ENCODE assay signal across 8 cellular contexts in the genomic region with DNA sequence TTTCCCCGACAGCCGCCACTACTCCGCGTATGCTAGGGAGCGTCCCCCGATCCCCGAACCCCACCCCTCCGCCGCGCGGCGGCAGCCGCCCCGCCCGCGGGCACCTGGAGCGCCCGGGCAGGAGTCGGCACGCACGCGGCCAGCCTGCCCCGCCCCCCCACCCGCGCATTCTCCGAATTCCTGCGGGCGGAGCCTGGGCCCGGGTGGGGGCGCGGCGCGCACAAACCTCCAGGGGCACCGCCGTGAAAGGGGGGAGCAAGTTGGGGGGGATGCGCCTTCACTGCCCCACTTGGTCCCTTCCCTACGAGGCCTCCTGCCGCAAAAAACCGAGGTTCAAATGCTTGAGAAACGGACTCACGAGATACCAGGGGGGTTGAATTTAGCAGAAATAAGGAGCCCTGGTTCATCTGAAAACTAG. TPM values are rescaled to one million over a fixed set of nuclear protein-coding genes. Genes with fewer than 3 reads are reported as not detected.
A peak's percentile ranks its signal among the peaks of the same experiment; 100 is the strongest.
DNase-seq lines count a peak whose midpoint lies in the region; ATAC-seq, FAIRE-seq and TF ChIP-seq lines count a peak whose summit lies in the region.

No MANE protein-coding gene starts in this region.

- DNase-seq in NCI-H69 (lab: John Stamatoyannopoulos, UW): peak; percentile 52
- DNase-seq in GM12878 (ENCODE audit: low read depth, low spot score): no peak
- DNase-seq in kidney epithelial cell (ENCODE audit: low read depth): no peak
- no peak for DNase-seq in stimulated activated naive B cell treated with anti-CD40 and anti-IgM and Interleukin-4, amounts not matched to agents 10 μg/mL and 1 μg/mL and 100 μg/mL, for 72 hours
- DNase-seq in NCI-H2196 (lab: John Stamatoyannopoulos, UW; ENCODE audit: unreplicated experiment): no peak
- no peak for DNase-seq in NK-92 (lab: John Stamatoyannopoulos, UW; ENCODE audit: unreplicated experiment)

- peak overlapping the region in 8 of 11 experiments; percentile 66 to 82 (median 76); a peak in 14 of 22 replicates for H3K27ac ChIP-seq in BLaER1 treated with 17β-estradiol and CSF1 and Interleukin-3, amounts not matched to agents 10 nM and 100 nM
- H3K27ac ChIP-seq in GM12878 (ENCODE audit: control insufficient read depth, insufficient read depth): no peak overlapping the region

- H3K9me3 ChIP-seq in BLaER1 treated with 17β-estradiol and CSF1 and Interleukin-3, amounts not matched to agents 10 nM and 100 nM (replicated peaks in 1 of 11): no peaks in the 10 kb centered on the region
- no peaks in the 10 kb centered on the region for H3K9me3 ChIP-seq in GM12878 (replicated peaks; ENCODE audit: control insufficient read depth, insufficient read depth, low read length)

- POLR2A ChIA-PET in GM12878 (lab: Charles Lee): interaction anchor here (0.6 kb wide), 1 partner anchor 15 kb away, joined by 9 read pairs; no protein-coding TSS in a partner anchor

- TF ChIP-seq CTCF in GM12878 (IDR thresholded peaks at IDR 0.05 in 2 of 3, conservative IDR thresholded peaks at IDR 0.05 in 1 of 3; ENCODE audit: control insufficient read depth in 2 of 3, extremely low read depth in 1 of 3, insufficient read depth in 1 of 3, low read depth in 3 of 3, low read length in 3 of 3): no peak
- no peak for TF ChIP-seq CTCF in kidney epithelial cell (IDR thresholded peaks at IDR 0.05; ENCODE audit: insufficient read depth, low read length, poor library complexity, severe bottlenecking)

- H3K9me3 Mint-ChIP-seq in stimulated activated naive B cell treated with anti-CD40 and anti-IgM and Interleukin-4, amounts not matched to agents 10 μg/mL and 1 μg/mL and 100 μg/mL, for 72 hours: no peaks in the 10 kb centered on the region

- RAD21 ChIA-PET in GM12878 (lab: Charles Lee; ENCODE audit: unreplicated experiment): interaction anchor here (0.8 kb wide), 1 partner anchor 8 kb away, joined by 3 read pairs; no protein-coding TSS in a partner anchor

- peaks cover 0 to 5% of the 10 kb centered on the region in 2 donors for H3K4me1 Mint-ChIP-seq in stimulated activated naive B cell treated with anti-CD40 and anti-IgM and Interleukin-4, amounts not matched to agents 10 μg/mL and 1 μg/mL and 100 μg/mL, for 72 hours

- H3K27me3 Mint-ChIP-seq in stimulated activated naive B cell treated with anti-CD40 and anti-IgM and Interleukin-4, amounts not matched to agents 10 μg/mL and 1 μg/mL and 100 μg/mL, for 72 hours: peaks cover 15 to 18% of the 10 kb centered on the region in 2 donors

- peaks cover 20 to 40% (median 30%) of the 10 kb centered on the region in 11 experiments for H3K27me3 ChIP-seq in BLaER1 treated with 17β-estradiol and CSF1 and Interleukin-3, amounts not matched to agents 10 nM and 100 nM
- peaks cover 4 to 13% of the 10 kb centered on the region in 2 experiments for H3K27me3 ChIP-seq in GM12878 (replicated peaks in 1 of 2; ENCODE audit: control insufficient read depth in 2 of 2, insufficient read depth in 2 of 2, low read length in 1 of 2)
- H3K27me3 ChIP-seq in kidney epithelial cell (ENCODE audit: control insufficient read depth, insufficient read depth, low read length): no peaks in the 10 kb centered on the region

- WGBS in GM12878 (ENCODE audit: insufficient coverage, insufficient replicate concordance, low lambda C conversion rate, missing lambda C conversion rate): 17% methylated on average over 20 of the region's 41 CpGs

- no TSS peak for BruUV-seq in GM12878 (replicated peaks; lab: Mats Ljungman, UMichigan)

- in situ Hi-C loops in GM12878 (cut with MboI): loop anchor here (5.0 kb wide), 1 partner anchor 408 kb away; no protein-coding TSS in a partner anchor

- H4K20me1 ChIP-seq in BLaER1 treated with 17β-estradiol and CSF1 and Interleukin-3, amounts not matched to agents 10 nM and 100 nM: peaks cover 0 to 32% (median 0%) of the 10 kb centered on the region in 11 experiments; a peak in 6 of 22 replicates
- H4K20me1 ChIP-seq in GM12878 (ENCODE audit: control insufficient read depth, insufficient read depth): no peaks in the 10 kb centered on the region

- intact Hi-C loops in GM12878 (cut with micrococcal nuclease; ENCODE audit: unreplicated experiment): loop anchor here (10.0 kb wide), 1 partner anchor 596 kb away; no protein-coding TSS in a partner anchor

- H3K4me3 Mint-ChIP-seq in stimulated activated naive B cell treated with anti-CD40 and anti-IgM and Interleukin-4, amounts not matched to agents 10 μg/mL and 1 μg/mL and 100 μg/mL, for 72 hours: peak overlapping the region; percentile 33 to 49

- TF ChIP-seq RAD21 in GM12878 (IDR thresholded peaks at IDR 0.05; ENCODE audit: insufficient read depth, low read depth, low read length): no peak

- H3K9ac ChIP-seq in BLaER1 treated with 17β-estradiol and CSF1 and Interleukin-3, amounts not matched to agents 10 nM and 100 nM: peak overlapping the region in 8 of 11 experiments; percentile 75 to 85 (median 82); a peak in 16 of 22 replicates
- no peak overlapping the region for H3K9ac ChIP-seq in GM12878 (ENCODE audit: control insufficient read depth, insufficient read depth, low read length)

- H2AFZ ChIP-seq in GM12878 (ENCODE audit: control insufficient read depth, low read depth, low read length): peak overlapping the region; percentile 35; the same call in 1 of the 2 replicates

- peaks cover 10 to 76% (median 68%) of the 10 kb centered on the region in 10 experiments for H3K4me1 ChIP-seq in BLaER1 treated with 17β-estradiol and CSF1 and Interleukin-3, amounts not matched to agents 10 nM and 100 nM
- no peaks in the 10 kb centered on the region; the same call in 1 of the 2 replicates for H3K4me1 ChIP-seq in GM12878 (ENCODE audit: control insufficient read depth, insufficient read depth, low read length)

- peak overlapping the region; percentile 88 to 100 (median 96) for H3K4me2 ChIP-seq in BLaER1 treated with 17β-estradiol and CSF1 and Interleukin-3, amounts not matched to agents 10 nM and 100 nM
- peak overlapping the region; percentile 73 for H3K4me2 ChIP-seq in GM12878 (ENCODE audit: control insufficient read depth, insufficient read depth)

- TF ChIP-seq EP300 in GM12878 (IDR thresholded peaks at IDR 0.05; ENCODE audit: borderline replicate concordance in 1 of 2, control insufficient read depth in 1 of 2, low read depth in 2 of 2, low read length in 2 of 2): no peak

- no peak for TF ChIP-seq POLR2A in GM12878 (IDR thresholded peaks at IDR 0.05; ENCODE audit: low read depth, low read length)

- SMC1A ChIA-PET in GM12878 (lab: Charles Lee; ENCODE audit: uncharacterized antibody, unreplicated experiment): no interaction called here

- no peaks in the 10 kb centered on the region for H3K36me3 Mint-ChIP-seq in stimulated activated naive B cell treated with anti-CD40 and anti-IgM and Interleukin-4, amounts not matched to agents 10 μg/mL and 1 μg/mL and 100 μg/mL, for 72 hours

- ATAC-seq in GM12878 (no peak), HG03025 (IDR thresholded peaks at IDR 0.05; ENCODE audit: low FRiP score, unreplicated experiment) (no peak)
- ATAC-seq in stimulated activated naive B cell treated with anti-CD40 and anti-IgM and Interleukin-4, amounts not matched to agents 10 μg/mL and 1 μg/mL and 100 μg/mL, for 72 hours (replicated peaks): no peak

- no peaks in the 10 kb centered on the region for H3K79me2 ChIP-seq in GM12878 (ENCODE audit: control insufficient read depth, insufficient read depth, low read length)

- H3K27ac Mint-ChIP-seq in stimulated activated naive B cell treated with anti-CD40 and anti-IgM and Interleukin-4, amounts not matched to agents 10 μg/mL and 1 μg/mL and 100 μg/mL, for 72 hours: no peak overlapping the region

- no peak for FAIRE-seq in GM12878 (lab: Jason Lieb, UNC)

- CTCF ChIA-PET in GM12878 (lab: Yijun Ruan, JAX): interaction anchor here (1.0 to 25.0 kb wide), 2 partner anchors 14 to 74 kb away, joined by 3 to 853 read pairs; a partner anchor contains a TSS

- H3K36me3 ChIP-seq in BLaER1 treated with 17β-estradiol and CSF1 and Interleukin-3, amounts not matched to agents 10 nM and 100 nM: peaks cover 0 to 17% (median 6%) of the 10 kb centered on the region in 11 experiments; a peak in 7 of 22 replicates
- H3K36me3 ChIP-seq in GM12878 (ENCODE audit: control insufficient read depth in 2 of 2, insufficient read depth in 2 of 2, low read length in 1 of 2): no peaks in the 10 kb centered on the region
- H3K36me3 ChIP-seq in kidney epithelial cell (ENCODE audit: control insufficient read depth, insufficient read depth, low read length): no peaks in the 10 kb centered on the region

- peak overlapping the region; percentile 66 to 84 (median 76); a peak in 19 of 20 replicates for H3K4me3 ChIP-seq in BLaER1 treated with 17β-estradiol and CSF1 and Interleukin-3, amounts not matched to agents 10 nM and 100 nM
- peak overlapping the region; percentile 48; the same call in 1 of the 2 replicates for H3K4me3 ChIP-seq in GM12878
- peak overlapping the region; percentile 89 for H3K4me3 ChIP-seq in kidney epithelial cell (ENCODE audit: low read depth, low read length)

RNA-seq across cellular contexts. Expression of a gene that starts 1.7 kb away (rescaled TPM):
- 4.7 and 5.9 TPM in 2 replicates for total RNA-seq in GM12878 (2013; cell fraction: nucleolus; rRNA removed)
- total RNA-seq in GM12878 (2014; rRNA removed): 0.49 and 0.51 TPM in 2 replicates
- 0.18 and 0.36 TPM in 2 replicates for total RNA-seq in GM12878 (2014; rRNA removed; fragmentation: Illumina TruSeq; extraction: Trizol)
- 0.43 and 0.90 TPM in 2 replicates for total RNA-seq in GM12878 (2021)
- polyA plus RNA-seq in GM12878 (2011; ENCODE audit: low read depth): 0.58 TPM
- 18.1 and 23.6 TPM in 2 replicates for polyA plus RNA-seq in GM12878 (2011; rRNA removed)
- 13.6 and 22.2 TPM in 2 replicates for polyA plus RNA-seq in GM12878 (2011; cell fraction: cytosol; rRNA removed)
- polyA plus RNA-seq in GM12878 (2011; cell fraction: nucleus; rRNA removed): 9.8 and 20.8 TPM in 2 replicates
- polyA plus RNA-seq in GM12878 (2012): 0.80 and 0.89 TPM in 2 replicates
- polyA plus RNA-seq in GM12878 (2014; fragmentation: Illumina TruSeq; extraction: Trizol): 0.16 and 0.87 TPM in 2 replicates
- polyA plus RNA-seq in GM12878 (2014; fragmentation: Nextera tagmentation; extraction: Ambion mirVana): under 1 TPM; 0.03 to 0.04 TPM
- 0.32 and 0.90 TPM in 2 replicates for polyA plus RNA-seq in GM12878 (2014; rRNA removed)
- polyA plus RNA-seq in GM12878 (2016; fragmentation: Nextera tagmentation; extraction: Ambion mirVana): under 1 TPM in 1 of 2 experiments, not detected in 1; 0.15 TPM
- polyA minus RNA-seq in GM12878 (2011; rRNA and poly(A)+ RNA removed): 22.8 and 45.9 TPM in 2 replicates
- 6.5 and 7.0 TPM in 2 replicates for polyA minus RNA-seq in GM12878 (2011; cell fraction: cytosol; rRNA and poly(A)+ RNA removed)
- polyA minus RNA-seq in GM12878 (2011; cell fraction: nucleus; rRNA and poly(A)+ RNA removed): 6.2 and 8.2 TPM in 2 replicates
- total RNA-seq in kidney epithelial cell: 87.2 and 90.8 TPM in 2 replicates

RNA-seq across cellular contexts. Expression of a gene that starts 23.8 kb away (rescaled TPM):
- 46.0 and 58.5 TPM in 2 replicates for total RNA-seq in GM12878 (2013; cell fraction: nucleolus; rRNA removed)
- 71.8 and 84.5 TPM in 2 replicates for total RNA-seq in GM12878 (2014; rRNA removed)
- total RNA-seq in GM12878 (2014; rRNA removed; fragmentation: Illumina TruSeq; extraction: Trizol): 57.1 and 59.5 TPM in 2 replicates
- total RNA-seq in GM12878 (2021): 58.8 and 60.4 TPM in 2 replicates
- polyA plus RNA-seq in GM12878 (2011; ENCODE audit: low read depth): 32.7 TPM
- 77.0 and 98.3 TPM in 2 replicates for polyA plus RNA-seq in GM12878 (2011; rRNA removed)
- 60.2 and 60.8 TPM in 2 replicates for polyA plus RNA-seq in GM12878 (2011; cell fraction: cytosol; rRNA removed)
- polyA plus RNA-seq in GM12878 (2011; cell fraction: nucleus; rRNA removed): 62.2 and 82.8 TPM in 2 replicates
- 41.9 and 54.9 TPM in 2 replicates for polyA plus RNA-seq in GM12878 (2012)
- 51.8 and 73.5 TPM in 2 replicates for polyA plus RNA-seq in GM12878 (2014; fragmentation: Illumina TruSeq; extraction: Trizol)
- polyA plus RNA-seq in GM12878 (2014; fragmentation: Nextera tagmentation; extraction: Ambion mirVana): 10 to 100 TPM; 14.9 to 33.0 TPM
- polyA plus RNA-seq in GM12878 (2014; rRNA removed): 64.7 and 73.5 TPM in 2 replicates
- polyA plus RNA-seq in GM12878 (2016; fragmentation: Nextera tagmentation; extraction: Ambion mirVana): 10 to 100 TPM; 49.4 to 58.2 TPM
- 60.3 and 76.5 TPM in 2 replicates for polyA minus RNA-seq in GM12878 (2011; rRNA and poly(A)+ RNA removed)
- polyA minus RNA-seq in GM12878 (2011; cell fraction: cytosol; rRNA and poly(A)+ RNA removed): 11.2 and 23.1 TPM in 2 replicates
- polyA minus RNA-seq in GM12878 (2011; cell fraction: nucleus; rRNA and poly(A)+ RNA removed): 26.0 and 33.6 TPM in 2 replicates
- 31.7 and 36.5 TPM in 2 replicates for total RNA-seq in kidney epithelial cell

RNA-seq across cellular contexts. Expression of a gene that starts 29.3 kb away (rescaled TPM):
- total RNA-seq in GM12878 (2013; cell fraction: nucleolus; rRNA removed): 7.3 and 7.7 TPM in 2 replicates
- total RNA-seq in GM12878 (2014; rRNA removed): 11.5 and 12.2 TPM in 2 replicates
- total RNA-seq in GM12878 (2014; rRNA removed; fragmentation: Illumina TruSeq; extraction: Trizol): 9.8 and 10.0 TPM in 2 replicates
- 8.5 and 11.1 TPM in 2 replicates for total RNA-seq in GM12878 (2021)
- 2.8 TPM for polyA plus RNA-seq in GM12878 (2011; ENCODE audit: low read depth)
- 11.7 and 13.7 TPM in 2 replicates for polyA plus RNA-seq in GM12878 (2011; rRNA removed)
- polyA plus RNA-seq in GM12878 (2011; cell fraction: cytosol; rRNA removed): 17.2 and 18.7 TPM in 2 replicates
- 18.2 and 20.7 TPM in 2 replicates for polyA plus RNA-seq in GM12878 (2011; cell fraction: nucleus; rRNA removed)
- polyA plus RNA-seq in GM12878 (2012): 4.7 and 7.5 TPM in 2 replicates
- polyA plus RNA-seq in GM12878 (2014; fragmentation: Illumina TruSeq; extraction: Trizol): 10.4 and 13.9 TPM in 2 replicates
- 1 to 10 TPM; 1.8 to 2.1 TPM for polyA plus RNA-seq in GM12878 (2014; fragmentation: Nextera tagmentation; extraction: Ambion mirVana)
- 10.5 and 12.9 TPM in 2 replicates for polyA plus RNA-seq in GM12878 (2014; rRNA removed)
- polyA plus RNA-seq in GM12878 (2016; fragmentation: Nextera tagmentation; extraction: Ambion mirVana): 1 to 10 TPM; 7.1 to 7.9 TPM
- polyA minus RNA-seq in GM12878 (2011; rRNA and poly(A)+ RNA removed): 28.1 and 36.9 TPM in 2 replicates
- polyA minus RNA-seq in GM12878 (2011; cell fraction: cytosol; rRNA and poly(A)+ RNA removed): 3.1 and 6.5 TPM in 2 replicates
- 2.4 and 4.1 TPM in 2 replicates for polyA minus RNA-seq in GM12878 (2011; cell fraction: nucleus; rRNA and poly(A)+ RNA removed)
- total RNA-seq in kidney epithelial cell: 8.4 and 9.7 TPM in 2 replicates

RNA-seq across cellular contexts. Expression of a gene that starts 51.5 kb away (rescaled TPM):
- total RNA-seq in GM12878 (2013; cell fraction: nucleolus; rRNA removed): 38.4 and 43.2 TPM in 2 replicates
- total RNA-seq in GM12878 (2014; rRNA removed) (96.2 and 106 TPM in 2 replicates), GM12878 (2014; rRNA removed; fragmentation: Illumina TruSeq; extraction: Trizol) (103 and 113 TPM in 2 replicates), GM12878 (2021) (105 and 115 TPM in 2 replicates), kidney epithelial cell (94.0 and 107 TPM in 2 replicates)
- 71.5 TPM for polyA plus RNA-seq in GM12878 (2011; ENCODE audit: low read depth)
- polyA plus RNA-seq in GM12878 (2011; rRNA removed) (175 and 221 TPM in 2 replicates), GM12878 (2014; fragmentation: Illumina TruSeq; extraction: Trizol) (125 and 129 TPM in 2 replicates), GM12878 (2014; fragmentation: Nextera tagmentation; extraction: Ambion mirVana) (10 to 100 TPM; 54.3 to 71.6 TPM), GM12878 (2014; rRNA removed) (106 and 118 TPM in 2 replicates), GM12878 (2016; fragmentation: Nextera tagmentation; extraction: Ambion mirVana) (100 to 1,000 TPM; 175 to 195 TPM)
- polyA plus RNA-seq in GM12878 (2011; cell fraction: cytosol; rRNA removed): 284 and 348 TPM in 2 replicates
- polyA plus RNA-seq in GM12878 (2011; cell fraction: nucleus; rRNA removed): 231 and 240 TPM in 2 replicates
- 53.0 and 76.1 TPM in 2 replicates for polyA plus RNA-seq in GM12878 (2012)
- 257 and 258 TPM in 2 replicates for polyA minus RNA-seq in GM12878 (2011; rRNA and poly(A)+ RNA removed)
- polyA minus RNA-seq in GM12878 (2011; cell fraction: cytosol; rRNA and poly(A)+ RNA removed): 104 and 113 TPM in 2 replicates
- polyA minus RNA-seq in GM12878 (2011; cell fraction: nucleus; rRNA and poly(A)+ RNA removed): 50.1 and 66.8 TPM in 2 replicates

RNA-seq across cellular contexts. Expression of a gene that starts 54.0 kb away (rescaled TPM):
- total RNA-seq in GM12878 (2013; cell fraction: nucleolus; rRNA removed): 19.2 and 22.2 TPM in 2 replicates
- total RNA-seq in GM12878 (2014; rRNA removed) (120 and 142 TPM in 2 replicates), GM12878 (2014; rRNA removed; fragmentation: Illumina TruSeq; extraction: Trizol) (90.6 and 98.9 TPM in 2 replicates), GM12878 (2021) (94.5 and 97.1 TPM in 2 replicates), kidney epithelial cell (199 and 244 TPM in 2 replicates)
- 48.1 TPM for polyA plus RNA-seq in GM12878 (2011; ENCODE audit: low read depth)
- polyA plus RNA-seq in GM12878 (2011; rRNA removed) (107 and 146 TPM in 2 replicates), GM12878 (2014; fragmentation: Illumina TruSeq; extraction: Trizol) (77.7 and 84.5 TPM in 2 replicates), GM12878 (2014; fragmentation: Nextera tagmentation; extraction: Ambion mirVana) (100 to 1,000 TPM; 686 to 802 TPM), GM12878 (2014; rRNA removed) (113 and 125 TPM in 2 replicates), GM12878 (2016; fragmentation: Nextera tagmentation; extraction: Ambion mirVana) (100 to 1,000 TPM; 180 to 205 TPM)
- polyA plus RNA-seq in GM12878 (2011; cell fraction: cytosol; rRNA removed): 192 and 210 TPM in 2 replicates
- 69.1 and 69.9 TPM in 2 replicates for polyA plus RNA-seq in GM12878 (2011; cell fraction: nucleus; rRNA removed)
- 63.4 and 74.5 TPM in 2 replicates for polyA plus RNA-seq in GM12878 (2012)
- 108 and 155 TPM in 2 replicates for polyA minus RNA-seq in GM12878 (2011; rRNA and poly(A)+ RNA removed)
- polyA minus RNA-seq in GM12878 (2011; cell fraction: cytosol; rRNA and poly(A)+ RNA removed): 31.9 and 46.2 TPM in 2 replicates
- polyA minus RNA-seq in GM12878 (2011; cell fraction: nucleus; rRNA and poly(A)+ RNA removed): 30.2 and 41.7 TPM in 2 replicates

Comparison
In these comparisons a context has a peak if more than half of its experiments do, and no peak if none do; other contexts are left out.
1. RNA of a gene that starts 1.7 kb away (total RNA-seq): 87.2 to 90.8 TPM in kidney epithelial cell; 0.18 to 5.9 TPM in GM12878; every median in the first group is over 10 times any median in the second.
2. Peak in every context shown above with its lines, with median percentiles within 50 percentile points of each other: H3K4me3 ChIP-seq.